8 cellular contexts compared by ENCODE assay signal in the genomic region with DNA sequence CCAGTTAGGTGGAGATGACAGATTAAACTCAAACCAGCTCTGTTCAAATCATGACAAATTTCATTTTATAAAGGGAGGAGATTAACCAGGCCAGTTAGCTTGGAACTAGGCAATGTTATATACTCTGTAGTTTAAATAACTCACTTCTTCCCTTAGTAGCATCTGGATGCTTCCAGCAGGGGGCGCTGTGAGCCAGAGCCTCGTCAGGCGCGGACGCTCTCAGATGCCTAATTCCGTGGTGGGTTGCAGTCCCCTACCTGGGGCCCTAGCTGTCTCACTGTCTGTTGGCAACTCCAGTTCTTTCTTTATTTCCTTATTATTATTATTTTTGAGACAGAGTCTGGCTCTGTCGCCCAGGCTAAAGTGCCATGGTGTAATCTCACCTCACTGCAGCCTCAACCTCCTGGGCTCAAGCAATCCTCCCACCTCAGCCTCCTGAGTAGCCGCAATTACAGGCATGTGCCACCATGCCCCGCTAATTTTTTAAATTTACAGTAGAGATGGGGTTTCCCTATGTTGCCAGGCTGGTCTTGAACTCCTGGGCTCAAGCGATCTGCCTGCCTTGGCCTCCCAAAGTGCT. TPM values are rescaled to one million over a fixed set of nuclear protein-coding genes. Genes with fewer than 3 reads are reported as not detected.
DNase-seq lines count a peak whose midpoint lies in the region; ATAC-seq and TF ChIP-seq lines count a peak whose summit lies in the region.

No MANE protein-coding gene starts in this region.

- H3K36me3 Mint-ChIP-seq in Calu3 (ENCODE audit: insufficient read depth, unreplicated experiment) = peaks cover 5% of the 10 kb centered on the region
- H3K36me3 Mint-ChIP-seq in activated naive CD8-positive, alpha-beta T cell treated with anti-CD3 and anti-CD28 coated beads for 36 hours = no peaks in the 10 kb centered on the region

- no peaks in the 10 kb centered on the region for H3K36me3 ChIP-seq in heart right ventricle

- WGBS in heart right ventricle, 2 donors = 34% methylated on average over 10 of the region's 10 CpGs

- H3K9me3 ChIP-seq in heart right ventricle = no peaks in the 10 kb centered on the region

- H3K9me3 Mint-ChIP-seq in Calu3 (ENCODE audit: low read depth, unreplicated experiment) = no peaks in the 10 kb centered on the region
- H3K9me3 Mint-ChIP-seq in activated naive CD8-positive, alpha-beta T cell treated with anti-CD3 and anti-CD28 coated beads for 36 hours = no peaks in the 10 kb centered on the region

- ATAC-seq in heart right ventricle (peak in 6 of 8 donors; percentile 57 to 76 (median 70)), GM18517 (IDR thresholded peaks at IDR 0.05; ENCODE audit: unreplicated experiment) (no peak), HG03175 (IDR thresholded peaks at IDR 0.05; ENCODE audit: unreplicated experiment) (no peak)

- H3K4me3 Mint-ChIP-seq in Calu3 (ENCODE audit: low read depth, unreplicated experiment) = no peak overlapping the region
- no peak overlapping the region for H3K4me3 Mint-ChIP-seq in activated naive CD8-positive, alpha-beta T cell treated with anti-CD3 and anti-CD28 coated beads for 36 hours

- intact Hi-C loops in Calu3 (cut with micrococcal nuclease; ENCODE audit: unreplicated experiment) = loop anchor here (1.0 kb wide), 2 partner anchors 31 to 207 kb away; no protein-coding TSS in a partner anchor
- intact Hi-C loops in heart right ventricle (cut with DNase I) = loop anchor here in 9 of 10 donors (1.0 to 5.0 kb wide), 5 partner anchors 31 to 207 kb away; no protein-coding TSS in a partner anchor

- H3K27ac ChIP-seq in heart right ventricle = no peak overlapping the region

- H3K4me1 ChIP-seq in heart right ventricle = no peaks in the 10 kb centered on the region

- CTCF ChIA-PET in Calu3 (lab: Charles Lee) = interaction anchor here (0.7 to 2.1 kb wide), 5 partner anchors 8 to 36 kb away, joined by 3 to 23 read pairs (median 3); no protein-coding TSS in a partner anchor

- H3K27me3 ChIP-seq in heart right ventricle = peaks cover 0 to 25% (median 0%) of the 10 kb centered on the region in 7 donors

- H3K27ac Mint-ChIP-seq in Calu3 (ENCODE audit: unreplicated experiment) = no peak overlapping the region
- no peak overlapping the region for H3K27ac Mint-ChIP-seq in activated naive CD8-positive, alpha-beta T cell treated with anti-CD3 and anti-CD28 coated beads for 36 hours

- peak; percentile 89 for TF ChIP-seq CTCF in Calu3 (IDR thresholded peaks at IDR 0.05; ENCODE audit: unreplicated experiment)
- TF ChIP-seq CTCF in heart right ventricle (IDR thresholded peaks at IDR 0.05) = peak; percentile 78 to 94 (median 88)
- peak; percentile 83 for TF ChIP-seq CTCF in retinal pigment epithelial cell (conservative IDR thresholded peaks at IDR 0.05; ENCODE audit: low read depth, low read length)

- peaks cover 37% of the 10 kb centered on the region for H3K27me3 Mint-ChIP-seq in Calu3 (ENCODE audit: unreplicated experiment)
- H3K27me3 Mint-ChIP-seq in activated naive CD8-positive, alpha-beta T cell treated with anti-CD3 and anti-CD28 coated beads for 36 hours = no peaks in the 10 kb centered on the region

- no TSS peak for BruUV-seq in Calu3 (replicated peaks; lab: Mats Ljungman, UMichigan)

- H3K4me3 ChIP-seq in heart right ventricle (no peak overlapping the region), retinal pigment epithelial cell (ENCODE audit: low read length) (no peak overlapping the region)

- DNase-seq in Calu3 (peak; percentile 82), HuH-7 (ENCODE audit: low spot score) (peak; percentile 72), SKM-1 (lab: John Stamatoyannopoulos, UW; ENCODE audit: unreplicated experiment) (peak; percentile 61), heart right ventricle (peak; percentile 57 to 76), retinal pigment epithelial cell (ENCODE audit: low read depth) (no peak)
- DNase-seq in activated naive CD8-positive, alpha-beta T cell treated with anti-CD3 and anti-CD28 coated beads for 36 hours = peak; percentile 63

- H3K4me1 Mint-ChIP-seq in Calu3 (ENCODE audit: low read depth, unreplicated experiment) = no peaks in the 10 kb centered on the region
- no peaks in the 10 kb centered on the region for H3K4me1 Mint-ChIP-seq in activated naive CD8-positive, alpha-beta T cell treated with anti-CD3 and anti-CD28 coated beads for 36 hours

RNA-seq across cellular contexts. Expression of gene WFDC1, which starts 17.3 kb away (rescaled TPM):
- total RNA-seq in Calu3 (2022) (0.47 TPM in 1 of 2 replicates, not detected in the other), heart right ventricle (1 to 10 TPM in 5 of 10 donors, under 1 TPM in 5; 0.55 to 2.1 (median 0.98) TPM)
- total RNA-seq in activated naive CD8-positive, alpha-beta T cell treated with anti-CD3 and anti-CD28 coated beads for 36 hours = not detected
- polyA plus RNA-seq in heart right ventricle = 1 to 10 TPM; 2.6 to 5.7 TPM

RNA-seq across cellular contexts. Expression of gene KCNG4, which starts 37.5 kb away (rescaled TPM):
- not detected in 2 replicates for total RNA-seq in Calu3 (2022)
- total RNA-seq in activated naive CD8-positive, alpha-beta T cell treated with anti-CD3 and anti-CD28 coated beads for 36 hours = not detected
- total RNA-seq in heart right ventricle = not detected
- polyA plus RNA-seq in heart right ventricle = not detected

Comparison
In these comparisons a context has a peak if more than half of its experiments do, and no peak if none do; other contexts are left out.
1. ATAC-seq: peak in heart right ventricle (6 of 8); none in GM18517 (single experiment) and HG03175 (single experiment).
2. Peak in every context shown above with its lines, with median percentiles within 50 percentile points of each other: CTCF ChIP-seq.